Comparison of ENCODE assay signal across 8 cellular contexts in genomic region chr18:74498712-74499629, GRCh38. TPM values are rescaled to one million over a fixed set of nuclear protein-coding genes. Genes with fewer than 3 reads are reported as not detected.
DNase-seq lines count a peak whose midpoint lies in the region; TF ChIP-seq lines count a peak whose summit lies in the region.

No MANE protein-coding gene starts in this region.

- no peaks in the 10 kb centered on the region for H3K27me3 ChIP-seq in vagina

- peaks cover 37% of the 10 kb centered on the region for H3K4me1 ChIP-seq in vagina

- H3K4me3 Mint-ChIP-seq in HFFc6 = peak overlapping the region; percentile 63; the same call in 1 of the 2 replicates

- peaks cover 20% of the 10 kb centered on the region; the same call in 1 of the 2 replicates for H3K36me3 Mint-ChIP-seq in HFFc6 (ENCODE audit: low read depth)

- peak overlapping the region; percentile 67 for H3K27ac ChIP-seq in vagina

- peaks cover 0 to 31% of the 10 kb centered on the region in 2 donors for H3K36me3 ChIP-seq in vagina

- DNase-seq in HFFc6 = no peak
- peak; percentile 82 for DNase-seq in NCI-H2107 treated with DMSO at 0.1 percent for 48 hours (lab: John Stamatoyannopoulos, UW; ENCODE audit: unreplicated experiment)
- DNase-seq in activated CD8-positive, alpha-beta memory T cell treated with anti-CD3 and anti-CD28 coated beads, Interleukin-2, amount 50 U/mL, for 4 hours = peak; percentile 73
- DNase-seq in fibroblast of pulmonary artery (ENCODE audit: low read depth) = no peak
- peak; percentile 38 for DNase-seq in putamen (ENCODE audit: low spot score)
- no peak for DNase-seq in vagina (ENCODE audit: extremely low spot score in 2 of 2)
- no peak for DNase-seq in NCI-H146 treated with DMSO at 0.1 percent for 48 hours (lab: John Stamatoyannopoulos, UW; ENCODE audit: unreplicated experiment)

- TF ChIP-seq POLR2A in GM10847 (IDR thresholded peaks at IDR 0.05; ENCODE audit: extremely low read depth, insufficient read length) (peak; percentile 39), vagina (IDR thresholded peaks at IDR 0.05) (no peak)

- H3K4me1 Mint-ChIP-seq in HFFc6 (ENCODE audit: low read depth) = peaks cover 28% of the 10 kb centered on the region

- peak overlapping the region; percentile 70 for H3K27ac Mint-ChIP-seq in HFFc6

- no peaks in the 10 kb centered on the region for H3K9me3 Mint-ChIP-seq in HFFc6

- intact Hi-C loops in vagina (cut with DNase I) = loop anchor here (5.0 kb wide), 1 partner anchor 98 kb away; the partner anchor contains the start of gene ZNF407

- TF ChIP-seq CTCF in HFFc6 (IDR thresholded peaks at IDR 0.05) (no peak), fibroblast of pulmonary artery (IDR thresholded peaks at IDR 0.05; ENCODE audit: low read length, missing control alignments) (no peak), vagina (IDR thresholded peaks at IDR 0.05) (no peak)

- peak overlapping the region; percentile 26 for H3K4me3 ChIP-seq in fibroblast of pulmonary artery (replicated peaks; ENCODE audit: low read depth, low read length)
- peak overlapping the region; percentile 6 to 23 for H3K4me3 ChIP-seq in vagina

- H3K27me3 Mint-ChIP-seq in HFFc6 (ENCODE audit: insufficient read depth) = peaks cover 4% of the 10 kb centered on the region

- H3K9me3 ChIP-seq in vagina = no peaks in the 10 kb centered on the region

RNA-seq across cellular contexts. Expression of gene CNDP2, which starts 2.8 kb away (rescaled TPM):
- total RNA-seq in HFFc6 (2021; fragmentation: NEBNext Ultra II Directional; extraction: Animal tissue kit (Norgen Biotek cat#: 25700)) = 10 to 100 TPM; 79.7 to 95.4 (median 85.3) TPM
- total RNA-seq in vagina = 52.5 TPM

RNA-seq across cellular contexts. Expression of gene CNDP1, which starts 35.3 kb away (rescaled TPM):
- total RNA-seq in HFFc6 (2021; fragmentation: NEBNext Ultra II Directional; extraction: Animal tissue kit (Norgen Biotek cat#: 25700)) = not detected
- total RNA-seq in vagina = 9.8 TPM

RNA-seq across cellular contexts. Expression of gene DIPK1C, which starts 41.9 kb away (rescaled TPM):
- not detected for total RNA-seq in HFFc6 (2021; fragmentation: NEBNext Ultra II Directional; extraction: Animal tissue kit (Norgen Biotek cat#: 25700))
- not detected for total RNA-seq in vagina

Comparison
In these comparisons a context has a peak if more than half of its experiments do, and no peak if none do; other contexts are left out.
1. DNase-seq: peak in NCI-H2107 treated with DMSO at 0.1 percent for 48 hours (single experiment), activated CD8-positive, alpha-beta memory T cell treated with anti-CD3 and anti-CD28 coated beads, Interleukin-2, amount 50 U/mL, for 4 hours (single experiment) and putamen (single experiment); none in HFFc6 (single experiment), fibroblast of pulmonary artery (single experiment), vagina (0 of 2) and NCI-H146 treated with DMSO at 0.1 percent for 48 hours (single experiment).
2. RNA of gene CNDP1, which starts 35.3 kb away (total RNA-seq): 9.8 TPM in vagina (single experiment); not detected in HFFc6; every median in the first group is over 10 times any median in the second.